In genomic region chr16:679808-680624, GRCh38 we compare ENCODE assay signal across 8 cellular contexts. TPM values are rescaled to one million over a fixed set of nuclear protein-coding genes. Genes with fewer than 3 reads are reported as not detected.
DNase-seq lines count a peak whose midpoint lies in the region; TF ChIP-seq lines count a peak whose summit lies in the region.

TSS of gene STUB1 (plus strand) at chr16:680410. CDS start at chr16:680526, 116 bp downstream.

- in situ Hi-C loops in GM18951 (cut with MboI; ENCODE audit: low sequenced_read_pairs, unreplicated experiment) = no loop called here

- H3K27me3 ChIP-seq in ACC112 (ENCODE audit: insufficient read depth, low read length) (no peaks in the 10 kb centered on the region), OCI-LY3 (ENCODE audit: low read depth, low read length) (no peaks in the 10 kb centered on the region)

- H4K20me1 ChIP-seq in OCI-LY3 (ENCODE audit: insufficient read depth, low read length) = 0 out of 2 replicates have a peak, but pooled peaks cover 4% of the 10 kb centered on the region

- peaks cover 17% of the 10 kb centered on the region; the same call in 1 of the 2 replicates for H3K36me3 ChIP-seq in ACC112 (ENCODE audit: insufficient read depth, low read length)
- H3K36me3 ChIP-seq in OCI-LY3 (replicated peaks; ENCODE audit: low read depth, low read length) = peaks cover 21% of the 10 kb centered on the region

- TF ChIP-seq CTCF in OCI-LY3 (IDR thresholded peaks at IDR 0.05; ENCODE audit: low read depth, low read length) (no peak), epithelial cell of proximal tubule (conservative IDR thresholded peaks at IDR 0.05; ENCODE audit: low read depth, low read length) (no peak)

- H3K27ac ChIP-seq in ACC112 (ENCODE audit: low read depth, low read length) (peak within 1 kb of the TSS; percentile 76), OCI-LY3 (ENCODE audit: low read length) (peak within 1 kb of the TSS; percentile 81)

- peak within 1 kb of the TSS; percentile 88 for H3K9ac ChIP-seq in OCI-LY3 (ENCODE audit: low read length)

- H3K9me3 ChIP-seq in OCI-LY3 (ENCODE audit: insufficient read depth, low read length) = no peaks in the 10 kb centered on the region

- H3K79me2 ChIP-seq in ACC112 (ENCODE audit: control insufficient read depth, insufficient read depth, low read length, unreplicated experiment) (peaks cover 38% of the 10 kb centered on the region), OCI-LY3 (ENCODE audit: low read length) (peaks cover 37% of the 10 kb centered on the region)

- DNase-seq in HS-27A (ENCODE audit: low read depth) = peak; percentile 56
- peak; percentile 90 for DNase-seq in activated T-cell treated with anti-CD3 and anti-CD28 coated beads for 48 hours (ENCODE audit: low read depth)
- no peak for DNase-seq in epithelial cell of proximal tubule (ENCODE audit: low read depth)
- peak; percentile 81 for DNase-seq in mucosa of gallbladder (ENCODE audit: low spot score)
- peak; percentile 80 to 90 for DNase-seq in stimulated activated CD8-positive, alpha-beta memory T cell treated with anti-CD3 and anti-CD28 coated beads, Interleukin-2, amount 100 ng/mL, for 48 hours (ENCODE audit: low read depth in 2 of 2)

- H3K4me1 ChIP-seq in ACC112 (ENCODE audit: control insufficient read depth, insufficient read depth, low read length, unreplicated experiment) (peaks cover 24% of the 10 kb centered on the region), OCI-LY3 (ENCODE audit: low read length) (peaks cover 16% of the 10 kb centered on the region)

- H3K4me3 ChIP-seq in ACC112 (ENCODE audit: low read depth, low read length) (peak within 1 kb of the TSS; percentile 92), OCI-LY3 (ENCODE audit: low read length) (peak within 1 kb of the TSS; percentile 95), epithelial cell of proximal tubule (ENCODE audit: low read depth, low read length) (peak within 1 kb of the TSS; percentile 84)

- H2AFZ ChIP-seq in ACC112 (ENCODE audit: low read length, unreplicated experiment) (peak within 1 kb of the TSS; percentile 87), OCI-LY3 (ENCODE audit: low read depth, low read length) (peak within 1 kb of the TSS; percentile 34; the same call in 1 of the 2 replicates)

- peak; percentile 94 for TF ChIP-seq POLR2A in GM18951 (IDR thresholded peaks at IDR 0.05; ENCODE audit: extremely low read depth, insufficient read depth, insufficient read length)

- H3K4me2 ChIP-seq in OCI-LY3 (ENCODE audit: low read length) = peak within 1 kb of the TSS; percentile 94

RNA-seq across cellular contexts. Expression of gene STUB1, which starts in this region (rescaled TPM):
- total RNA-seq in epithelial cell of proximal tubule (158 and 202 TPM in 2 replicates), mucosa of gallbladder (125 TPM)
